ENCODE assay signal across 29 cellular contexts in the genomic region with DNA sequence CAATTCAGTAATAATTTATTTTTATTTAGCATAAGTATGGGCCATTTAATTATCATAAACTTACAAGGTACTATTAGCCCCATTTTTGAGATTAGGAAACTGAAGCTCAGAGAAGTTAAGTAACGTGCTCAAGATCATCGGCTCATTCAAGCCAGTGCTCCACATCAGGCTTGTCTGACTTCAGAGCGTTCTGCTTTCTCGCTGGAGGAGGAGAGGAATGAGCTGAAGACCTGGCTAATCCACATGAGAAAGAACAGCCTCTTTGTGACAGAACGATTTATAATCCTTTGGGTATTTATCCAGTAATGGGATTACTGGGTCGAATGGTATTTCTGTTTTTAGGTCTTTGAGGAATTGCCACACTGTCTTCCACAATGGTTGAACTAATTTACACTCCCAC.
"Had no signal": no experiment of that assay in that cellular context is flagged by ENCODE, and none has a peak within 500 bp of the region (broad histone marks: within the 10 kb centered on the region; RNA-seq: fewer than 3 reads in every experiment).

No MANE protein-coding gene starts in this region.

- H3K36me3 ChIP-seq: esophagus muscularis mucosa had no signal

- H3K4me3 ChIP-seq: body of pancreas, esophagus muscularis mucosa had no signal

- H3K27ac ChIP-seq: body of pancreas, esophagus muscularis mucosa had no signal

- DNase-seq: activated CD4-positive, alpha-beta memory T cell treated with anti-CD3 and anti-CD28 coated beads, Interleukin-2, amount 10 ng/mL, durations not matched to agents 7 days and 5 days; activated CD4-positive, alpha-beta T cell treated with anti-CD3 and anti-CD28 coated beads for 1 hour; activated CD4-positive, alpha-beta T cell treated with anti-CD3 and anti-CD28 coated beads for 4 hours; activated CD4-positive, alpha-beta T cell treated with anti-CD3 and anti-CD28 coated beads, Interleukin-2, amount 10 ng/mL, durations not matched to agents 7 days and 5 days; activated CD4-positive, alpha-beta T cell treated with anti-CD3 and anti-CD28 coated beads, Interleukin-2, amount 50 U/mL, for 4 hours; activated CD8-positive, alpha-beta memory T cell treated with anti-CD3 and anti-CD28 coated beads, Interleukin-2, amount 50 U/mL, for 48 hours; activated effector memory CD4-positive, alpha-beta T cell treated with Interleukin-2 at 50 U/mL for 16 hours; activated gamma-delta T cell treated with Interleukin-2 at 50 U/mL for 16 hours; activated naive CD4-positive, alpha-beta T cell treated with anti-CD3 and anti-CD28 coated beads, Interleukin-2, amount 50 U/mL, for 16 hours; activated naive CD4-positive, alpha-beta T cell treated with Interleukin-2 at 50 U/mL for 16 hours; activated T-cell treated with anti-CD3 and anti-CD28 coated beads for 4 hours; activated T-cell treated with anti-CD3 and anti-CD28 coated beads, Interleukin-2, amount 50 U/mL, for 24 hours; activated T-cell treated with anti-CD3 and anti-CD28 coated beads, Interleukin-2, amount 50 U/mL, for 72 hours; amygdala; aorta; body of pancreas; caudate nucleus; cortex of kidney; dermis blood vessel endothelial cell; effector CD4-positive, alpha-beta T cell; effector memory CD8-positive, alpha-beta T cell; erythroblast; head of caudate nucleus; T-helper 2 cell had no signal

- H3K9me3 ChIP-seq: body of pancreas, esophagus muscularis mucosa had no signal

- ATAC-seq: activated T-cell treated with anti-CD3 and anti-CD28 coated beads, Interleukin-2, amount 50 U/mL, for 72 hours; activated T-helper 17 cell treated with anti-CD3 and anti-CD28 coated beads, Interleukin-2, amount 50 U/mL, for 72 hours; body of pancreas; effector memory CD8-positive, alpha-beta T cell; WTC11 had no signal

- H3K27me3 ChIP-seq: body of pancreas, esophagus muscularis mucosa had no signal

- FAIRE-seq: colon, frontal cortex had no signal

- H3K4me1 ChIP-seq: body of pancreas had no signal
